ENCODE assay signal across 11 cellular contexts in genomic region chrX:13168276-13168675, GRCh38.
DNase-seq lines count a peak whose midpoint lies in the region; ATAC-seq and TF ChIP-seq lines count a peak whose summit lies in the region.
"Had no signal": no experiment of that assay in that cellular context is flagged by ENCODE, and none has a peak within 500 bp of the region (broad histone marks: within the 10 kb centered on the region; RNA-seq: fewer than 3 reads in every experiment).

No MANE protein-coding gene starts in this region.

- no peak for TF ChIP-seq CTCF in activated CD8-positive, alpha-beta T cell treated with anti-CD3 and anti-CD28 coated beads for 36 hours (IDR thresholded peaks at IDR 0.05)
- TF ChIP-seq CTCF in lower lobe of right lung (IDR thresholded peaks at IDR 0.05) = no peak

- H3K4me3 Mint-ChIP-seq in activated CD8-positive, alpha-beta memory T cell treated with anti-CD3 and anti-CD28 coated beads, Interleukin-2, amount 10 ng/mL, durations not matched to agents 7 days and 5 days = no peak overlapping the region
- peak overlapping the region; percentile 22 for H3K4me3 Mint-ChIP-seq in activated CD8-positive, alpha-beta T cell treated with anti-CD3 and anti-CD28 coated beads for 36 hours
- peak overlapping the region; percentile 61 to 66 for H3K4me3 Mint-ChIP-seq in stimulated activated naive CD8-positive, alpha-beta T cell treated with anti-CD3 and anti-CD28 coated beads, Interleukin-15, amount 100 ng/mL, for 72 hours
- H3K4me3 Mint-ChIP-seq: HFFc6 had no signal

- CTCF ChIA-PET in activated CD8-positive, alpha-beta memory T cell treated with anti-CD3 and anti-CD28 coated beads, Interleukin-2, amount 10 ng/mL, durations not matched to agents 7 days and 5 days (lab: Charles Lee) = no interaction called here
- CTCF ChIA-PET in activated CD8-positive, alpha-beta T cell treated with anti-CD3 and anti-CD28 coated beads for 36 hours (lab: Charles Lee) = interaction anchor here (0.7 kb wide), 1 partner anchor 16 kb away, joined by 4 read pairs; no protein-coding TSS in a partner anchor

- H3K36me3 ChIP-seq in lower lobe of right lung = no peaks in the 10 kb centered on the region

- H3K9me3 ChIP-seq in lower lobe of right lung = no peaks in the 10 kb centered on the region

- H3K9me3 Mint-ChIP-seq in activated CD8-positive, alpha-beta memory T cell treated with anti-CD3 and anti-CD28 coated beads, Interleukin-2, amount 10 ng/mL, durations not matched to agents 7 days and 5 days (ENCODE audit: low read depth) = peaks cover 7% of the 10 kb centered on the region
- H3K9me3 Mint-ChIP-seq in activated CD8-positive, alpha-beta T cell treated with anti-CD3 and anti-CD28 coated beads for 36 hours = peaks cover 3% of the 10 kb centered on the region
- H3K9me3 Mint-ChIP-seq in stimulated activated naive CD8-positive, alpha-beta T cell treated with anti-CD3 and anti-CD28 coated beads, Interleukin-15, amount 100 ng/mL, for 72 hours = peaks cover 5 to 14% of the 10 kb centered on the region in 2 donors
- H3K9me3 Mint-ChIP-seq: HFFc6 had no signal

- H3K27me3 Mint-ChIP-seq in activated CD8-positive, alpha-beta memory T cell treated with anti-CD3 and anti-CD28 coated beads, Interleukin-2, amount 10 ng/mL, durations not matched to agents 7 days and 5 days = no peaks in the 10 kb centered on the region
- H3K27me3 Mint-ChIP-seq in activated CD8-positive, alpha-beta T cell treated with anti-CD3 and anti-CD28 coated beads for 36 hours = no peaks in the 10 kb centered on the region
- H3K27me3 Mint-ChIP-seq in stimulated activated naive CD8-positive, alpha-beta T cell treated with anti-CD3 and anti-CD28 coated beads, Interleukin-15, amount 100 ng/mL, for 72 hours = no peaks in the 10 kb centered on the region

- no peak overlapping the region for H3K4me3 ChIP-seq in lower lobe of right lung

- no peak for ATAC-seq in activated CD8-positive, alpha-beta memory T cell treated with anti-CD3 and anti-CD28 coated beads, Interleukin-2, amount 10 ng/mL, durations not matched to agents 7 days and 5 days
- ATAC-seq in activated CD8-positive, alpha-beta T cell treated with anti-CD3 and anti-CD28 coated beads for 36 hours = peak; percentile 56
- ATAC-seq in lower lobe of right lung = peak in 1 of 2 donors; percentile 14
- peak; percentile 80 for ATAC-seq in stimulated activated naive CD8-positive, alpha-beta T cell treated with anti-CD3 and anti-CD28 coated beads, Interleukin-15, amount 100 ng/mL, for 72 hours

- peak overlapping the region; percentile 68 for H3K27ac ChIP-seq in lower lobe of right lung
- H3K27ac ChIP-seq: KMS-11 had no signal

- H3K27ac Mint-ChIP-seq in activated CD8-positive, alpha-beta memory T cell treated with anti-CD3 and anti-CD28 coated beads, Interleukin-2, amount 10 ng/mL, durations not matched to agents 7 days and 5 days = peak overlapping the region; percentile 61
- H3K27ac Mint-ChIP-seq in activated CD8-positive, alpha-beta T cell treated with anti-CD3 and anti-CD28 coated beads for 36 hours = peak overlapping the region; percentile 81
- peak overlapping the region; percentile 12 to 95 for H3K27ac Mint-ChIP-seq in stimulated activated naive CD8-positive, alpha-beta T cell treated with anti-CD3 and anti-CD28 coated beads, Interleukin-15, amount 100 ng/mL, for 72 hours

- no peak for DNase-seq in activated CD8-positive, alpha-beta memory T cell treated with anti-CD3 and anti-CD28 coated beads, Interleukin-2, amount 10 ng/mL, durations not matched to agents 7 days and 5 days
- DNase-seq in activated CD8-positive, alpha-beta memory T cell treated with anti-CD3 and anti-CD28 coated beads, Interleukin-2, amount 50 U/mL, for 48 hours = no peak
- no peak for DNase-seq in activated CD8-positive, alpha-beta T cell treated with anti-CD3 and anti-CD28 coated beads for 36 hours
- DNase-seq in lower lobe of right lung (no peak), cortex of kidney (lab: John Stamatoyannopoulos, UW) (no peak), NCI-H1417 treated with DMSO at 0.1 percent for 48 hours (lab: John Stamatoyannopoulos, UW) (no peak)
- DNase-seq in stimulated activated naive CD8-positive, alpha-beta T cell treated with anti-CD3 and anti-CD28 coated beads, Interleukin-15, amount 100 ng/mL, for 72 hours = no peak
- no peak for DNase-seq in stimulated activated naive CD4-positive, alpha-beta T cell treated with Interleukin-2 at 50 U/mL for 16 hours (lab: John Stamatoyannopoulos, UW)
- DNase-seq: activated CD4-positive, alpha-beta T cell treated with anti-CD3 and anti-CD28 coated beads for 1 hour; HFFc6 had no signal

- intact Hi-C loops in activated CD8-positive, alpha-beta T cell treated with anti-CD3 and anti-CD28 coated beads for 36 hours (cut with micrococcal nuclease) = loop anchor here (10.0 kb wide), 1 partner anchor 73 kb away; no protein-coding TSS in a partner anchor
- intact Hi-C loops in lower lobe of right lung (cut with DNase I) = no loop called here

- H3K36me3 Mint-ChIP-seq in activated CD8-positive, alpha-beta memory T cell treated with anti-CD3 and anti-CD28 coated beads, Interleukin-2, amount 10 ng/mL, durations not matched to agents 7 days and 5 days = peaks cover 14% of the 10 kb centered on the region
- peaks cover 2% of the 10 kb centered on the region for H3K36me3 Mint-ChIP-seq in activated CD8-positive, alpha-beta T cell treated with anti-CD3 and anti-CD28 coated beads for 36 hours (ENCODE audit: low read depth)

- no peaks in the 10 kb centered on the region for H3K27me3 ChIP-seq in lower lobe of right lung (ENCODE audit: low read depth)

- POLR2A ChIA-PET in activated CD8-positive, alpha-beta T cell treated with anti-CD3 and anti-CD28 coated beads for 36 hours (lab: Charles Lee) = no interaction called here

- H3K4me1 Mint-ChIP-seq in activated CD8-positive, alpha-beta memory T cell treated with anti-CD3 and anti-CD28 coated beads, Interleukin-2, amount 10 ng/mL, durations not matched to agents 7 days and 5 days = peaks cover 18% of the 10 kb centered on the region
- H3K4me1 Mint-ChIP-seq in activated CD8-positive, alpha-beta T cell treated with anti-CD3 and anti-CD28 coated beads for 36 hours (ENCODE audit: low read depth) = peaks cover 20% of the 10 kb centered on the region
- peaks cover 28% of the 10 kb centered on the region for H3K4me1 Mint-ChIP-seq in stimulated activated naive CD8-positive, alpha-beta T cell treated with anti-CD3 and anti-CD28 coated beads, Interleukin-15, amount 100 ng/mL, for 72 hours

- peaks cover 14% of the 10 kb centered on the region for H3K4me1 ChIP-seq in lower lobe of right lung
